In the genomic region with DNA sequence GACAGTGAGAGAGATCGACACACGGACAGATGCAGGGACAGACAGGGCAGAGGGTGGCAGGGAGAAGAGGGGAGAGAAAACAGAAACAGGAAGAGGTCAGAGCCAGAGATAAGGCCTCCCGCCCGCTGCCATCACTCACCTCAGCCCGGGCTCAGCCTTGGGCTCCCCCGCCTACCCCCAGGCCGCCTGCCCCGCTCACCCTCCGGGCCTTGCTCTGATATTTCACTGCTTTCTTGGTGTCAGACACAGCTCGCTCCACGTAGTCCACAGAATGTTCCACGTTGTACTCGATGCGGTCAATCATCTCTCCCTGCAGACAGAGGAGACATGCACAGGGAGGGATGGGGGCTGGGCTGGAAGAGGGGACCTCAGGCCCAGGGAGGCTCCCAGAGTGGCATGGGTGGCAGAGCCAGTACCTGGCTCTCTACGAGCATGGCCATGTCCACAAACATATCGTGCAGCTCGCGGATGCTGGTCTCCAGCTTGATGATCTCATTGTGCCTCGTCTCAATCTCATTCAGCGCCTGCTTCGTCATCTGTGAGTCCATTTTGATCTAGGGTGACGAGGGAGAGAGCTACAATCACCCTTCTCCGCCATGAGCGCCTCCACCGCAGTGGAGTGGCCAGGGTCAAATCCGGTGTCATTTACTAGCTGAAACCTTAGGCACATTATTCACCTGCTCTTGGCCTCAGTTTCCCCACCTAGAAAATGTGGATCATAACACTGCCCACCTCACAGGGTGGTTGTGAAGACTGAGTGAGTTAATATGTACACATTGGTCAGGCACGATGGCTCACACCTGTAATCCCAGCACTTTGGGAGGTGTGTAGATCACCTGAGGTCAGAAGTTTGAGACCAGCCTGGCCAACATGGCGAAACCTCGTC, we compare ENCODE assay signal across 26 cellular contexts. TPM values are rescaled to one million over a fixed set of nuclear protein-coding genes. Genes with fewer than 3 reads are reported as not detected.
DNase-seq lines count a peak whose midpoint lies in the region; ATAC-seq and TF ChIP-seq lines count a peak whose summit lies in the region.
"Had no signal": no experiment of that assay in that cellular context is flagged by ENCODE, and none has a peak within 500 bp of the region (broad histone marks: within the 10 kb centered on the region; RNA-seq: fewer than 3 reads in every experiment).

No MANE protein-coding gene starts in this region.

- H3K9me3 Mint-ChIP-seq in endothelial cell (ENCODE audit: unreplicated experiment) = no peaks in the 10 kb centered on the region
- H3K9me3 Mint-ChIP-seq: activated CD4-positive, alpha-beta memory T cell treated with anti-CD3 and anti-CD28 coated beads, Interleukin-2, amount 10 ng/mL, durations not matched to agents 7 days and 5 days; brain; memory B cell had no signal

- no peak overlapping the region for H3K4me3 Mint-ChIP-seq in endothelial cell (ENCODE audit: unreplicated experiment)
- H3K4me3 Mint-ChIP-seq: activated CD4-positive, alpha-beta memory T cell treated with anti-CD3 and anti-CD28 coated beads, Interleukin-2, amount 10 ng/mL, durations not matched to agents 7 days and 5 days; brain; CD4-positive, CD25-positive, alpha-beta regulatory T cell; memory B cell had no signal

- peak overlapping the region; percentile 63 for H3K27ac Mint-ChIP-seq in endothelial cell (ENCODE audit: unreplicated experiment)
- H3K27ac Mint-ChIP-seq: activated CD4-positive, alpha-beta memory T cell treated with anti-CD3 and anti-CD28 coated beads, Interleukin-2, amount 10 ng/mL, durations not matched to agents 7 days and 5 days; brain; memory B cell had no signal

- peaks cover 3% of the 10 kb centered on the region for H3K36me3 Mint-ChIP-seq in endothelial cell (ENCODE audit: low read depth, unreplicated experiment)
- H3K36me3 Mint-ChIP-seq: CD4-positive, CD25-positive, alpha-beta regulatory T cell; memory B cell had no signal

- TF ChIP-seq CTCF in HL-60 (IDR thresholded peaks at IDR 0.05; ENCODE audit: insufficient read depth, low read length) (no peak), endothelial cell (IDR thresholded peaks at IDR 0.05; ENCODE audit: unreplicated experiment) (no peak)

- peak in 1 of 2 experiments; percentile 62 for DNase-seq in HL-60 (ENCODE audit: low read depth in 1 of 2, low spot score in 1 of 2)
- peak; percentile 70 for DNase-seq in MV-4-11 (lab: John Stamatoyannopoulos, UW)
- DNase-seq in SKM-1 treated with dmso at 0.1 percent for 144 hours (lab: John Stamatoyannopoulos, UW; ENCODE audit: unreplicated experiment) = peak; percentile 54
- DNase-seq in endothelial cell (ENCODE audit: low spot score) = no peak
- DNase-seq in activated T-cell treated with anti-CD3 and anti-CD28 coated beads, Interleukin-2, amount 50 U/mL, for 48 hours = no peak
- no peak for DNase-seq in stimulated activated CD4-positive, alpha-beta T cell treated with anti-CD3 and anti-CD28 coated beads, Interleukin-4, amount 100 ng/mL, for 24 hours
- DNase-seq: activated CD4-positive, alpha-beta memory T cell treated with anti-CD3 and anti-CD28 coated beads, Interleukin-2, amount 10 ng/mL, durations not matched to agents 7 days and 5 days; activated T-cell treated with anti-CD3 and anti-CD28 coated beads, Interleukin-2, amount 50 U/mL, for 1 hour; CD4-positive, CD25-positive, alpha-beta regulatory T cell; effector CD8-positive, alpha-beta T cell; foreskin keratinocyte; heart right ventricle; left colon; NCI-H1105 treated with DMSO at 0.1 percent for 48 hours; NCI-H2081; NCI-H82; nucleus accumbens; psoas muscle; T-helper 9 cell; upper lobe of right lung had no signal

- H3K27ac ChIP-seq in HL-60 (replicated peaks) = peak overlapping the region; percentile 78
- H3K27ac ChIP-seq: foreskin keratinocyte, heart right ventricle, psoas muscle, SK-N-MC, upper lobe of right lung had no signal

- H3K4me3 ChIP-seq in HL-60 (replicated peaks; ENCODE audit: insufficient read depth, low read length) = no peak overlapping the region
- H3K4me3 ChIP-seq: heart right ventricle, psoas muscle, SK-N-MC, upper lobe of right lung had no signal

- ATAC-seq in GM18909 (IDR thresholded peaks at IDR 0.05; ENCODE audit: poor library complexity, unreplicated experiment) (no peak), GM19467 (IDR thresholded peaks at IDR 0.05; ENCODE audit: unreplicated experiment) (no peak)
- ATAC-seq: activated CD4-positive, CD25-positive, alpha-beta regulatory T cell treated with anti-CD3 and anti-CD28 coated beads, Interleukin-2, amount 50 U/mL, for 24 hours; foreskin keratinocyte; heart right ventricle; left colon; psoas muscle; upper lobe of right lung had no signal

- H3K27me3 ChIP-seq in HL-60 (ENCODE audit: insufficient read depth, poor library complexity, severe bottlenecking) = no peaks in the 10 kb centered on the region
- H3K27me3 ChIP-seq: foreskin keratinocyte, heart right ventricle, upper lobe of right lung had no signal

- peaks cover 3% of the 10 kb centered on the region for H3K4me1 Mint-ChIP-seq in endothelial cell (ENCODE audit: unreplicated experiment)

- peaks cover 8% of the 10 kb centered on the region for H3K27me3 Mint-ChIP-seq in endothelial cell (ENCODE audit: unreplicated experiment)

RNA-seq across cellular contexts. Expression of gene HSD3B7, which starts 8.2 kb away (rescaled TPM):
- total RNA-seq in endothelial cell (ENCODE audit: unreplicated experiment) = 5.3 TPM
- total RNA-seq: CD4-positive, CD25-positive, alpha-beta regulatory T cell had no signal

RNA-seq across cellular contexts. Expression of gene STX1B, which starts 17.3 kb away (rescaled TPM):
- total RNA-seq in endothelial cell (ENCODE audit: unreplicated experiment) = 5.5 TPM

RNA-seq across cellular contexts. Expression of gene SETD1A, which starts 35.6 kb away (rescaled TPM):
- total RNA-seq in endothelial cell (ENCODE audit: unreplicated experiment) = 23.4 TPM

RNA-seq across cellular contexts. Expression of gene STX4, which starts 40.2 kb away (rescaled TPM):
- 74.2 TPM for total RNA-seq in endothelial cell (ENCODE audit: unreplicated experiment)

RNA-seq across cellular contexts. Expression of gene ORAI3, which starts 44.3 kb away (rescaled TPM):
- total RNA-seq in endothelial cell (ENCODE audit: unreplicated experiment) = 42.9 TPM

Comparison
In these comparisons a context has a peak if more than half of its experiments do, and no peak if none do; other contexts are left out.
1. DNase-seq: peak in MV-4-11 (single experiment) and SKM-1 treated with dmso at 0.1 percent for 144 hours (single experiment); none in endothelial cell (single experiment), activated T-cell treated with anti-CD3 and anti-CD28 coated beads, Interleukin-2, amount 50 U/mL, for 48 hours (0 of 2) and stimulated activated CD4-positive, alpha-beta T cell treated with anti-CD3 and anti-CD28 coated beads, Interleukin-4, amount 100 ng/mL, for 24 hours (single experiment).